In genomic region chr12:75257510-75257909, GRCh38 we compare ENCODE assay signal across 23 cellular contexts. TPM values are rescaled to one million over a fixed set of nuclear protein-coding genes. Genes with fewer than 3 reads are reported as not detected.
DNase-seq lines count a peak whose midpoint lies in the region; ATAC-seq and TF ChIP-seq lines count a peak whose summit lies in the region.
"Had no signal": no experiment of that assay in that cellular context is flagged by ENCODE, and none has a peak within 500 bp of the region (broad histone marks: within the 10 kb centered on the region; RNA-seq: fewer than 3 reads in every experiment).

No MANE protein-coding gene starts in this region.

- H3K4me3 Mint-ChIP-seq in activated CD4-positive, alpha-beta T cell treated with anti-CD3 and anti-CD28 coated beads, Interleukin-2, amount 10 ng/mL, durations not matched to agents 24 days and 14 days, result no peak overlapping the region
- H3K4me3 Mint-ChIP-seq in GM23338 (no peak overlapping the region), mesothelial cell of epicardium (no peak overlapping the region)
- H3K4me3 Mint-ChIP-seq: type B pancreatic cell had no signal

- TF ChIP-seq POLR2A in Peyer's patch (IDR thresholded peaks at IDR 0.05), result no peak

- H3K27me3 Mint-ChIP-seq in activated CD4-positive, alpha-beta T cell treated with anti-CD3 and anti-CD28 coated beads, Interleukin-2, amount 10 ng/mL, durations not matched to agents 24 days and 14 days, result no peaks in the 10 kb centered on the region
- H3K27me3 Mint-ChIP-seq in GM23338 (ENCODE audit: insufficient read depth, low read depth, poor library complexity), result no peaks in the 10 kb centered on the region
- H3K27me3 Mint-ChIP-seq in mesothelial cell of epicardium (ENCODE audit: low read depth), result peaks cover 1% of the 10 kb centered on the region
- H3K27me3 Mint-ChIP-seq: type B pancreatic cell had no signal

- H3K9me3 ChIP-seq in Peyer's patch, result no peaks in the 10 kb centered on the region
- H3K9me3 ChIP-seq: BLaER1, gastroesophageal sphincter had no signal

- peaks cover 4% of the 10 kb centered on the region for H3K9me3 Mint-ChIP-seq in activated CD4-positive, alpha-beta T cell treated with anti-CD3 and anti-CD28 coated beads, Interleukin-2, amount 10 ng/mL, durations not matched to agents 24 days and 14 days
- H3K9me3 Mint-ChIP-seq in GM23338, result no peaks in the 10 kb centered on the region
- H3K9me3 Mint-ChIP-seq in mesothelial cell of epicardium, result no peaks in the 10 kb centered on the region
- H3K9me3 Mint-ChIP-seq: type B pancreatic cell had no signal

- no peak overlapping the region for H3K4me2 ChIP-seq in GM23338
- H3K4me2 ChIP-seq: BLaER1 had no signal

- no peaks in the 10 kb centered on the region for H4K20me1 ChIP-seq in GM23338 (replicated peaks; ENCODE audit: insufficient read depth)
- H4K20me1 ChIP-seq: BLaER1 had no signal

- peaks cover 12% of the 10 kb centered on the region; the same call in 1 of the 2 replicates for H3K4me1 ChIP-seq in GM23338 (ENCODE audit: insufficient read depth)
- H3K4me1 ChIP-seq in Peyer's patch, result no peaks in the 10 kb centered on the region
- H3K4me1 ChIP-seq: BLaER1, gastroesophageal sphincter had no signal

- H3K79me2 ChIP-seq in GM23338 (replicated peaks; ENCODE audit: insufficient read depth), result no peaks in the 10 kb centered on the region

- H3K36me3 ChIP-seq in GM23338 (ENCODE audit: insufficient read depth), result no peaks in the 10 kb centered on the region
- H3K36me3 ChIP-seq in Peyer's patch, result no peaks in the 10 kb centered on the region
- H3K36me3 ChIP-seq: BLaER1, gastroesophageal sphincter had no signal

- no peaks in the 10 kb centered on the region for H3K36me3 Mint-ChIP-seq in activated CD4-positive, alpha-beta T cell treated with anti-CD3 and anti-CD28 coated beads, Interleukin-2, amount 10 ng/mL, durations not matched to agents 24 days and 14 days (ENCODE audit: low read depth)
- H3K36me3 Mint-ChIP-seq in GM23338 (ENCODE audit: low read depth), result no peaks in the 10 kb centered on the region
- no peaks in the 10 kb centered on the region for H3K36me3 Mint-ChIP-seq in mesothelial cell of epicardium
- H3K36me3 Mint-ChIP-seq: type B pancreatic cell had no signal

- no peak for ATAC-seq in GM23338
- ATAC-seq in GM18873 (IDR thresholded peaks at IDR 0.05; ENCODE audit: low FRiP score, unreplicated experiment), result no peak
- ATAC-seq: gastroesophageal sphincter, Right ventricle myocardium inferior had no signal

- peak; percentile 57 for DNase-seq in activated CD4-positive, alpha-beta T cell treated with anti-CD3 and anti-CD28 coated beads, Interleukin-2, amount 10 ng/mL, durations not matched to agents 24 days and 14 days
- no peak for DNase-seq in activated CD4-positive, alpha-beta T cell treated with anti-CD3 and anti-CD28 coated beads, Interleukin-2, amount 50 U/mL, for 1 hour
- no peak for DNase-seq in GM23338 (ENCODE audit: low spot score)
- DNase-seq in mesothelial cell of epicardium (ENCODE audit: low spot score in 2 of 2, unreplicated experiment in 2 of 2), result no peak
- no peak for DNase-seq in Peyer's patch
- DNase-seq in stimulated activated CD4-positive, alpha-beta T cell treated with anti-CD3 and anti-CD28 coated beads, Interleukin-2, amount 100 ng/mL, for 48 hours, result no peak
- DNase-seq: 8988T; activated CD8-positive, alpha-beta memory T cell treated with anti-CD3 and anti-CD28 coated beads for 24 hours; anterior cingulate cortex; erythroblast; NCI-H1436; NCI-H69; occipital lobe had no signal

- peaks cover 4% of the 10 kb centered on the region for H3K4me1 Mint-ChIP-seq in activated CD4-positive, alpha-beta T cell treated with anti-CD3 and anti-CD28 coated beads, Interleukin-2, amount 10 ng/mL, durations not matched to agents 24 days and 14 days
- H3K4me1 Mint-ChIP-seq in GM23338 (peaks cover 10% of the 10 kb centered on the region), mesothelial cell of epicardium (peaks cover 11% of the 10 kb centered on the region)

- no peak overlapping the region for H3K4me3 ChIP-seq in GM23338
- peak overlapping the region; percentile 47 for H3K4me3 ChIP-seq in WI38 (ENCODE audit: low read depth, low read length)
- H3K4me3 ChIP-seq in Peyer's patch, result no peak overlapping the region
- H3K4me3 ChIP-seq: BLaER1, gastroesophageal sphincter, lung had no signal

- H2AFZ ChIP-seq in GM23338, result peak overlapping the region; percentile 25; the same call in 1 of the 2 replicates

- no peak overlapping the region for H3K27ac Mint-ChIP-seq in activated CD4-positive, alpha-beta T cell treated with anti-CD3 and anti-CD28 coated beads, Interleukin-2, amount 10 ng/mL, durations not matched to agents 24 days and 14 days
- no peak overlapping the region for H3K27ac Mint-ChIP-seq in GM23338
- peak overlapping the region; percentile 28 for H3K27ac Mint-ChIP-seq in mesothelial cell of epicardium
- H3K27ac Mint-ChIP-seq: type B pancreatic cell had no signal

- H3K9me2 ChIP-seq in GM23338 (ENCODE audit: insufficient read depth), result 0 out of 2 replicates have a peak, but pooled peaks cover 5% of the 10 kb centered on the region

- intact Hi-C loops in activated CD4-positive, alpha-beta T cell treated with anti-CD3 and anti-CD28 coated beads, Interleukin-2, amount 10 ng/mL, durations not matched to agents 24 days and 14 days (cut with micrococcal nuclease), result no loop called here

- H3F3A ChIP-seq in GM23338 (replicated peaks; ENCODE audit: low read depth), result no peaks in the 10 kb centered on the region

- H3K27ac ChIP-seq in GM23338 (ENCODE audit: low read depth) (no peak overlapping the region), Peyer's patch (no peak overlapping the region)
- H3K27ac ChIP-seq: BLaER1, gastroesophageal sphincter had no signal

- H3K27me3 ChIP-seq in GM23338 (ENCODE audit: insufficient read depth) (no peaks in the 10 kb centered on the region), Peyer's patch (no peaks in the 10 kb centered on the region)
- H3K27me3 ChIP-seq: BLaER1, gastroesophageal sphincter had no signal

- TF ChIP-seq CTCF in GM23338 (conservative IDR thresholded peaks at IDR 0.05; ENCODE audit: low read depth in 2 of 2) (no peak), WI38 (IDR thresholded peaks at IDR 0.05; ENCODE audit: low read depth, low read length) (no peak), mesothelial cell of epicardium (IDR thresholded peaks at IDR 0.05; ENCODE audit: unreplicated experiment) (no peak), Peyer's patch (IDR thresholded peaks at IDR 0.05) (no peak)

TF ChIP-seq in GM23338, 12 proteins besides CTCF, POLR2A, EP300 and RAD21 (continues in another document):
- no peak for TF ChIP-seq ZNF331 (CRISPR knock-in tag; IDR thresholded peaks at IDR 0.05; ENCODE audit: low read depth)
- TF ChIP-seq NANOG (IDR thresholded peaks at IDR 0.05; ENCODE audit: borderline replicate concordance), result no peak
- TF ChIP-seq ZNF114 (CRISPR knock-in tag; IDR thresholded peaks at IDR 0.05), result no peak
- TF ChIP-seq POLR2AphosphoS5 (IDR thresholded peaks at IDR 0.05; ENCODE audit: low read depth), result no peak
- no peak for TF ChIP-seq CREB1 (CRISPR knock-in tag; IDR thresholded peaks at IDR 0.05; ENCODE audit: low read depth)
- TF ChIP-seq JUNB (IDR thresholded peaks at IDR 0.05; ENCODE audit: unreplicated experiment), result no peak
- no peak for TF ChIP-seq ETS1 (IDR thresholded peaks at IDR 0.05)

RNA-seq across cellular contexts. Expression of gene KCNC2, which starts 47.9 kb away (rescaled TPM):
- not detected in 2 replicates for total RNA-seq in activated CD4-positive, alpha-beta T cell treated with anti-CD3 and anti-CD28 coated beads, Interleukin-2, amount 10 ng/mL, durations not matched to agents 24 days and 14 days
- 0.10 TPM in 1 of 2 replicates, not detected in the other for total RNA-seq in GM23338 (2014; rRNA removed; shearing (Covaris generic))
- polyA plus RNA-seq in GM23338 (2016; fragmentation: Nextera tagmentation; extraction: Ambion mirVana), result not detected in 2 replicates
- total RNA-seq in mesothelial cell of epicardium (0.97 to 1.6 TPM (median 1.4 TPM) in 3 replicates), Peyer's patch (not detected)
- total RNA-seq: G401, M059J, Right ventricle myocardium inferior had no signal
- polyA plus RNA-seq: keratinocyte, lung had no signal
